ENCODE assay signal across 24 cellular contexts in genomic region chr9:109992293-109992692, GRCh38.
"Had no signal": no experiment of that assay in that cellular context is flagged by ENCODE, and none has a peak within 500 bp of the region (broad histone marks: within the 10 kb centered on the region; RNA-seq: fewer than 3 reads in every experiment).

No MANE protein-coding gene starts in this region.

- ATAC-seq: left cardiac atrium; left lung; natural killer cell treated with Interleukin-12 subunit alpha and Interleukin-12 subunit beta and Interleukin-15 and Interleukin-18, amount 100 ng/mL, for 72 hours; sciatic nerve; stimulated activated naive CD8-positive, alpha-beta T cell treated with anti-CD3 and anti-CD28 coated beads, Interleukin-15, amount 100 ng/mL, for 72 hours had no signal

- H3K9me3 ChIP-seq: ovary, transverse colon, upper lobe of left lung, vagina had no signal

- H3K27ac ChIP-seq: left lung, ovary, right atrium auricular region, skin epidermis, transverse colon, upper lobe of left lung, vagina had no signal

- H3K9me3 Mint-ChIP-seq: natural killer cell treated with Interleukin-12 subunit alpha and Interleukin-12 subunit beta and Interleukin-15 and Interleukin-18, amount 100 ng/mL, for 72 hours had no signal

- H3K27ac Mint-ChIP-seq: mesothelial cell of epicardium; natural killer cell treated with Interleukin-12 subunit alpha and Interleukin-12 subunit beta and Interleukin-15 and Interleukin-18, amount 100 ng/mL, for 72 hours; progenitor cell of endocrine pancreas; stimulated activated naive CD8-positive, alpha-beta T cell treated with anti-CD3 and anti-CD28 coated beads, Interleukin-15, amount 100 ng/mL, for 72 hours had no signal

- DNase-seq: hippocampal formation; kidney glomerular epithelial cell; left cardiac atrium; left lung; mesendoderm; naive B cell; ovary; stimulated activated CD4-positive, alpha-beta T cell treated with anti-CD3 and anti-CD28 coated beads, Interleukin-12 subunit alpha, Interleukin-12 subunit beta, amount 100 ng/mL, for 4 hours; stimulated activated CD4-positive, alpha-beta T cell treated with anti-CD3 and anti-CD28 coated beads, Interleukin-15, amount 100 ng/mL, for 24 hours; stimulated activated CD4-positive, alpha-beta T cell treated with anti-CD3 and anti-CD28 coated beads, Interleukin-2, amount 100 ng/mL, for 24 hours; stimulated activated CD4-positive, alpha-beta T cell treated with anti-CD3 and anti-CD28 coated beads, Interleukin-4, amount 100 ng/mL, for 1 hour; stimulated activated naive CD4-positive, alpha-beta T cell treated with Interleukin-2 at 50 U/mL for 16 hours; stimulated activated naive CD8-positive, alpha-beta T cell treated with anti-CD3 and anti-CD28 coated beads, Interleukin-15, amount 100 ng/mL, for 72 hours; substantia nigra; transverse colon; upper lobe of left lung had no signal

- H3K27me3 ChIP-seq: left lung, ovary, right atrium auricular region, transverse colon, upper lobe of left lung, vagina had no signal

- H3K4me1 ChIP-seq: left lung, transverse colon, vagina had no signal

- H3K4me1 Mint-ChIP-seq: mesothelial cell of epicardium; stimulated activated naive CD8-positive, alpha-beta T cell treated with anti-CD3 and anti-CD28 coated beads, Interleukin-15, amount 100 ng/mL, for 72 hours had no signal

- H3K4me3 Mint-ChIP-seq: mesothelial cell of epicardium; naive B cell; natural killer cell treated with Interleukin-12 subunit alpha and Interleukin-12 subunit beta and Interleukin-15 and Interleukin-18, amount 100 ng/mL, for 72 hours; stimulated activated naive CD8-positive, alpha-beta T cell treated with anti-CD3 and anti-CD28 coated beads, Interleukin-15, amount 100 ng/mL, for 72 hours had no signal

- H3K4me3 ChIP-seq: left lung, lung, ovary, right atrium auricular region, skin epidermis, transverse colon, upper lobe of left lung, vagina had no signal

- H3K36me3 ChIP-seq: left lung, ovary, transverse colon, upper lobe of left lung, vagina had no signal

- H3K36me3 Mint-ChIP-seq: natural killer cell treated with Interleukin-12 subunit alpha and Interleukin-12 subunit beta and Interleukin-15 and Interleukin-18, amount 100 ng/mL, for 72 hours had no signal
